Comparison of ENCODE assay signal across 1 cellular context in the genomic region with DNA sequence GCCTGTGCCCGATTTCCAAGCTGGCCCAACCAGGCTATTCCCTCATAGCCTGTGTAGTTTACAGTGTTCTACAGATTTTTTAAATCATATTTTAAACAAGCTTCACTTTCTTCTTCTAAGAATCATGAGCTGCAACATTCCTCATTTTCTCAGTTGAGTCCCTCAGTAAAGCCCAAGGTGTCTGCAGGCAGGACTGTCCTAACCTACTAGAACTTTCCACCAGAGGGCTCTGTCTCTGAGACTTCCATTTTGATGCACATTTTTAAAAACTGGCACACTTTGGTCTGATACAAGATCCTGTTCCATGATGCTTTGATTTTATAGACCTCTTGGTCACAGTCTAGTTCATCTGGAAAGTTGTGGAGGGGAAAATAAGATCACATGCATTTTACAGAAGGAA.
TF ChIP-seq lines count a peak whose summit lies in the region.

No MANE protein-coding gene starts in this region.

TF ChIP-seq in endothelial cell of umbilical vein, 7 proteins besides CTCF, POLR2A, EP300 and RAD21:
- TF ChIP-seq GATA2 (IDR thresholded peaks at IDR 0.05; ENCODE audit: insufficient read depth, insufficient read length, low read depth, low read length) = no peak
- TF ChIP-seq POLR2AphosphoS5 (IDR thresholded peaks at IDR 0.05; ENCODE audit: insufficient read depth, low read depth, low read length) = no peak
- no peak for TF ChIP-seq JUN (IDR thresholded peaks at IDR 0.05; ENCODE audit: borderline replicate concordance, insufficient read depth, insufficient read length, low read depth)
- TF ChIP-seq EZH2 (IDR thresholded peaks at IDR 0.05; ENCODE audit: borderline replicate concordance, low read depth, low read length, severe bottlenecking) = no peak
- TF ChIP-seq FOS (IDR thresholded peaks at IDR 0.05; ENCODE audit: borderline replicate concordance, insufficient read depth, low read length) = no peak
- TF ChIP-seq, protein P1, sequence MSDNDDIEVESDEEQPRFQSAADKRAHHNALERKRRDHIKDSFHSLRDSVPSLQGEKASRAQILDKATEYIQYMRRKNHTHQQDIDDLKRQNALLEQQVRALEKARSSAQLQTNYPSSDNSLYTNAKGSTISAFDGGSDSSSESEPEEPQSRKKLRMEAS (IDR thresholded peaks at IDR 0.05; ENCODE audit: insufficient read depth, insufficient read length) = no peak
- no peak for TF ChIP-seq MYC (IDR thresholded peaks at IDR 0.05; ENCODE audit: low read depth, low read length)
